Comparison of ENCODE assay signal across 8 cellular contexts in genomic region chr14:61503167-61503801, GRCh38.
A peak's percentile ranks its signal among the peaks of the same experiment; 100 is the strongest.
DNase-seq lines count a peak whose midpoint lies in the region; ATAC-seq and TF ChIP-seq lines count a peak whose summit lies in the region.

No MANE protein-coding gene starts in this region.

- peak overlapping the region; percentile 52 for H3K27ac Mint-ChIP-seq in endodermal cell
- H3K27ac Mint-ChIP-seq in osteocyte (ENCODE audit: unreplicated experiment): no peak overlapping the region

- no peak for TF ChIP-seq CTCF in endodermal cell (conservative IDR thresholded peaks at IDR 0.05)
- TF ChIP-seq CTCF in osteocyte (IDR thresholded peaks at IDR 0.05): no peak

- peaks cover 32% of the 10 kb centered on the region for H3K4me1 Mint-ChIP-seq in endodermal cell
- peaks cover 5% of the 10 kb centered on the region for H3K4me1 Mint-ChIP-seq in osteocyte (ENCODE audit: unreplicated experiment)

- H3K27me3 Mint-ChIP-seq in endodermal cell (ENCODE audit: insufficient read depth) (no peaks in the 10 kb centered on the region), osteocyte (ENCODE audit: unreplicated experiment) (no peaks in the 10 kb centered on the region)

- H3K9me3 Mint-ChIP-seq in endodermal cell (no peaks in the 10 kb centered on the region), osteocyte (ENCODE audit: unreplicated experiment) (no peaks in the 10 kb centered on the region)

- no peak overlapping the region for H3K9ac ChIP-seq in endodermal cell (ENCODE audit: extremely low read depth, low read length, poor library complexity, severe bottlenecking)

- H3K4me1 ChIP-seq in endodermal cell (ENCODE audit: control insufficient read depth, insufficient read depth, low read length): peaks cover 8% of the 10 kb centered on the region

- 86 to 90% methylated on average over 7 of the region's 7 CpGs for WGBS in endodermal cell (ENCODE audit: insufficient coverage in 1 of 2, insufficient read length in 1 of 2), 2 experiments

- no peaks in the 10 kb centered on the region for H3K36me3 ChIP-seq in endodermal cell (ENCODE audit: control insufficient read depth, insufficient read depth, low read length)

- H3K4me3 ChIP-seq in endodermal cell (ENCODE audit: low read length): no peak overlapping the region

- H3K27ac ChIP-seq in endodermal cell (ENCODE audit: low read depth, low read length): no peak overlapping the region

- DNase-seq in activated CD4-positive, alpha-beta T cell treated with anti-CD3 and anti-CD28 coated beads for 24 hours (ENCODE audit: low read depth in 2 of 2): peak; percentile 40 to 41
- DNase-seq in endodermal cell (no peak), GM03348 (ENCODE audit: low spot score) (no peak), osteocyte (ENCODE audit: extremely low spot score, unreplicated experiment) (no peak), NCI-H2107 (lab: John Stamatoyannopoulos, UW) (no peak)
- DNase-seq in stimulated activated CD4-positive, alpha-beta T cell treated with anti-CD3 and anti-CD28 coated beads, TNF-alpha, amount 100 ng/mL, for 1 hour (ENCODE audit: low read depth in 3 of 3, low spot score in 1 of 3): peak in 2 of 3 donors; percentile 32 to 42

- H3K4me3 Mint-ChIP-seq in endodermal cell: no peak overlapping the region
- H3K4me3 Mint-ChIP-seq in osteocyte (ENCODE audit: unreplicated experiment): no peak overlapping the region

- H3K36me3 Mint-ChIP-seq in endodermal cell (ENCODE audit: low read depth) (no peaks in the 10 kb centered on the region), osteocyte (ENCODE audit: unreplicated experiment) (no peaks in the 10 kb centered on the region)

- TF ChIP-seq POLR2A in GM19099 (IDR thresholded peaks at IDR 0.05; ENCODE audit: extremely low read depth, insufficient read length, low read depth): peak; percentile 25

- H3K9me3 ChIP-seq in endodermal cell (ENCODE audit: control insufficient read depth, low read length): no peaks in the 10 kb centered on the region

- ATAC-seq in HG03045 (IDR thresholded peaks at IDR 0.05; ENCODE audit: unreplicated experiment): peak; percentile 81

- H3K27me3 ChIP-seq in endodermal cell (ENCODE audit: control insufficient read depth, insufficient read depth, low read length, poor library complexity, severe bottlenecking): no peaks in the 10 kb centered on the region

Comparison
In these comparisons a context has a peak if more than half of its experiments do, and no peak if none do; other contexts are left out.
1. DNase-seq: peak in activated CD4-positive, alpha-beta T cell treated with anti-CD3 and anti-CD28 coated beads for 24 hours (2 of 2) and stimulated activated CD4-positive, alpha-beta T cell treated with anti-CD3 and anti-CD28 coated beads, TNF-alpha, amount 100 ng/mL, for 1 hour (2 of 3); none in endodermal cell (single experiment), GM03348 (single experiment), osteocyte (single experiment) and NCI-H2107 (single experiment).